ENCODE assay signal across 1 cellular context in the genomic region with DNA sequence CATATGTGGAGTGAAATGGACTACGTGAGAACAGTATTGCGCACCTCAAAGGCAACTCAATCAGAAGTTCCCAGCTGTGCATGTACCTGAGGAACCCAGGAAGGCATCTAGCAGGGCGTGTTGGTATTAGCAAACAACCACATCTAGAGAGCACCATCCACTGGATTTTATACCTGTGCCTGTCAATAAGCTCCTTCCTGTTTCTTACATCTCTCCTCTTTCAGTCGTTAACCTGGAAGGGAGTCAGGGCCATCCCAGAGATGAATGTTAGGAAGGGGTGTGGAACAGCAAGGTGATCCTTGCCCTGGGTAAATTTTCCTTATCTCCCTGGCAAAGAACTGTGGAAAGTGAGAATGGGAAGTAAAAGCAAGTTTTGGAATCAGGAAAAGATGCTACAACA.
TF ChIP-seq lines count a peak whose summit lies in the region.

No MANE protein-coding gene starts in this region.

TF ChIP-seq in HepG2, 621 proteins besides CTCF, POLR2A, EP300 and RAD21 (continued from another document):
- TF ChIP-seq TFDP2 (CRISPR knock-in tag; IDR thresholded peaks at IDR 0.05) = no peak
- TF ChIP-seq RFX1 (IDR thresholded peaks at IDR 0.05) = no peak
- no peak for TF ChIP-seq IKZF1 (IDR thresholded peaks at IDR 0.05)
- no peak for TF ChIP-seq ZNF562 (CRISPR knock-in tag; IDR thresholded peaks at IDR 0.05; ENCODE audit: borderline replicate concordance)
- TF ChIP-seq ZNF75D (CRISPR knock-in tag; IDR thresholded peaks at IDR 0.05; ENCODE audit: borderline replicate concordance) = no peak
- TF ChIP-seq, protein P1, sequence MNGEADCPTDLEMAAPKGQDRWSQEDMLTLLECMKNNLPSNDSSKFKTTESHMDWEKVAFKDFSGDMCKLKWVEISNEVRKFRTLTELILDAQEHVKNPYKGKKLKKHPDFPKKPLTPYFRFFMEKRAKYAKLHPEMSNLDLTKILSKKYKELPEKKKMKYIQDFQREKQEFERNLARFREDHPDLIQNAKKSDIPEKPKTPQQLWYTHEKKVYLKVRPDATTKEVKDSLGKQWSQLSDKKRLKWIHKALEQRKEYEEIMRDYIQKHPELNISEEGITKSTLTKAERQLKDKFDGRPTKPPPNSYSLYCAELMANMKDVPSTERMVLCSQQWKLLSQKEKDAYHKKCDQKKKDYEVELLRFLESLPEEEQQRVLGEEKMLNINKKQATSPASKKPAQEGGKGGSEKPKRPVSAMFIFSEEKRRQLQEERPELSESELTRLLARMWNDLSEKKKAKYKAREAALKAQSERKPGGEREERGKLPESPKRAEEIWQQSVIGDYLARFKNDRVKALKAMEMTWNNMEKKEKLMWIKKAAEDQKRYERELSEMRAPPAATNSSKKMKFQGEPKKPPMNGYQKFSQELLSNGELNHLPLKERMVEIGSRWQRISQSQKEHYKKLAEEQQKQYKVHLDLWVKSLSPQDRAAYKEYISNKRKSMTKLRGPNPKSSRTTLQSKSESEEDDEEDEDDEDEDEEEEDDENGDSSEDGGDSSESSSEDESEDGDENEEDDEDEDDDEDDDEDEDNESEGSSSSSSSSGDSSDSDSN (CRISPR knock-in tag; IDR thresholded peaks at IDR 0.05) = no peak
- TF ChIP-seq ZNF329 (CRISPR knock-in tag; IDR thresholded peaks at IDR 0.05; ENCODE audit: low read depth) = no peak
- no peak for TF ChIP-seq ZBTB44 (CRISPR knock-in tag; IDR thresholded peaks at IDR 0.05)
- TF ChIP-seq TFE3 (CRISPR knock-in tag; IDR thresholded peaks at IDR 0.05) = no peak
- no peak for TF ChIP-seq CBX5 (CRISPR knock-in tag; IDR thresholded peaks at IDR 0.05; ENCODE audit: borderline replicate concordance)
- TF ChIP-seq ZMYM3 (CRISPR knock-in tag; IDR thresholded peaks at IDR 0.05) = no peak
- TF ChIP-seq WIZ (CRISPR knock-in tag; IDR thresholded peaks at IDR 0.05) = no peak
- TF ChIP-seq FOXK2 (IDR thresholded peaks at IDR 0.05) = no peak
- TF ChIP-seq NFKBIZ (CRISPR knock-in tag; IDR thresholded peaks at IDR 0.05) = no peak
- TF ChIP-seq NFE2 (CRISPR knock-in tag; IDR thresholded peaks at IDR 0.05) = no peak
